Comparison of ENCODE assay signal across 16 cellular contexts in genomic region chr7:106348231-106348630, GRCh38.
DNase-seq lines count a peak whose midpoint lies in the region; ATAC-seq lines count a peak whose summit lies in the region.
"Had no signal": no experiment of that assay in that cellular context is flagged by ENCODE, and none has a peak within 500 bp of the region (broad histone marks: within the 10 kb centered on the region; RNA-seq: fewer than 3 reads in every experiment).

No MANE protein-coding gene starts in this region.

- peaks cover 19% of the 10 kb centered on the region for H3K36me3 Mint-ChIP-seq in T-helper 1 cell treated with Interleukin-12 subunit alpha and Interleukin-12 subunit beta and Interleukin-4 antibody, amounts not matched to agents 30 μg/mL and 1 μg/mL, for 36 hours (ENCODE audit: low read depth)
- peaks cover 19% of the 10 kb centered on the region for H3K36me3 Mint-ChIP-seq in activated naive CD4-positive, alpha-beta T cell treated with anti-CD3 and anti-CD28 coated beads, Interleukin-2, amount 50 U/mL, for 24 hours
- peaks cover 6% of the 10 kb centered on the region for H3K36me3 Mint-ChIP-seq in activated naive CD4-positive, alpha-beta T cell treated with anti-CD3 and anti-CD28 coated beads, Interleukin-2, amount 10 ng/mL, durations not matched to agents 7 days and 5 days
- peaks cover 37% of the 10 kb centered on the region for H3K36me3 Mint-ChIP-seq in activated T-helper 1 cell treated with anti-CD3 and anti-CD28 coated beads, Interleukin-12 subunit alpha, Interleukin-12 subunit beta, Interleukin-2, Interleukin-4 antibody, amounts not matched to agents 30 ng/mL and 10 ng/mL and 1 ng/mL, durations not matched to agents 14 hours and 24 hours and 36 hours (ENCODE audit: low read depth)
- H3K36me3 Mint-ChIP-seq in stimulated activated effector memory CD8-positive, alpha-beta T cell treated with anti-CD3 and anti-CD28 coated beads, Interleukin-12 subunit alpha, Interleukin-12 subunit beta, amount 100 ng/mL, for 72 hours, result peaks cover 15% of the 10 kb centered on the region

- H3K27ac Mint-ChIP-seq in T-helper 1 cell treated with Interleukin-12 subunit alpha and Interleukin-12 subunit beta and Interleukin-4 antibody, amounts not matched to agents 30 μg/mL and 1 μg/mL, for 36 hours, result peak overlapping the region; percentile 95
- peak overlapping the region; percentile 65 for H3K27ac Mint-ChIP-seq in activated naive CD4-positive, alpha-beta T cell treated with anti-CD3 and anti-CD28 coated beads, Interleukin-2, amount 50 U/mL, for 24 hours
- H3K27ac Mint-ChIP-seq in activated naive CD4-positive, alpha-beta T cell treated with anti-CD3 and anti-CD28 coated beads, Interleukin-2, amount 10 ng/mL, durations not matched to agents 7 days and 5 days, result no peak overlapping the region
- H3K27ac Mint-ChIP-seq in activated T-helper 1 cell treated with anti-CD3 and anti-CD28 coated beads, Interleukin-12 subunit alpha, Interleukin-12 subunit beta, Interleukin-2, Interleukin-4 antibody, amounts not matched to agents 30 ng/mL and 10 ng/mL and 1 ng/mL, durations not matched to agents 14 hours and 24 hours and 36 hours, result peak overlapping the region; percentile 99
- H3K27ac Mint-ChIP-seq in stimulated activated effector memory CD8-positive, alpha-beta T cell treated with anti-CD3 and anti-CD28 coated beads, Interleukin-12 subunit alpha, Interleukin-12 subunit beta, amount 100 ng/mL, for 72 hours, result peak overlapping the region; percentile 98
- H3K27ac Mint-ChIP-seq: B cell had no signal

- DNase-seq in T-helper 1 cell, result no peak
- no peak for DNase-seq in activated naive CD4-positive, alpha-beta T cell treated with anti-CD3 and anti-CD28 coated beads, Interleukin-2, amount 10 ng/mL, durations not matched to agents 7 days and 5 days
- no peak for DNase-seq in activated T-helper 1 cell treated with anti-CD3 and anti-CD28 coated beads, Interleukin-12 subunit alpha, Interleukin-12 subunit beta, Interleukin-2, Interleukin-4 antibody, amounts not matched to agents 30 ng/mL and 10 ng/mL and 1 ng/mL, durations not matched to agents 14 hours and 24 hours and 36 hours (ENCODE audit: low spot score)
- no peak for DNase-seq in stimulated activated effector memory CD8-positive, alpha-beta T cell treated with anti-CD3 and anti-CD28 coated beads, Interleukin-12 subunit alpha, Interleukin-12 subunit beta, amount 100 ng/mL, for 72 hours (ENCODE audit: low spot score in 2 of 2)
- DNase-seq: CD4-positive, alpha-beta memory T cell; DMS79; NCI-H1048; NCI-H146; NCI-H2081; NCI-H774; PC-3 had no signal

- H3K4me1 Mint-ChIP-seq in T-helper 1 cell treated with Interleukin-12 subunit alpha and Interleukin-12 subunit beta and Interleukin-4 antibody, amounts not matched to agents 30 μg/mL and 1 μg/mL, for 36 hours (ENCODE audit: low read depth), result peaks cover 36% of the 10 kb centered on the region
- H3K4me1 Mint-ChIP-seq in activated naive CD4-positive, alpha-beta T cell treated with anti-CD3 and anti-CD28 coated beads, Interleukin-2, amount 50 U/mL, for 24 hours, result peaks cover 57% of the 10 kb centered on the region
- peaks cover 33% of the 10 kb centered on the region for H3K4me1 Mint-ChIP-seq in activated naive CD4-positive, alpha-beta T cell treated with anti-CD3 and anti-CD28 coated beads, Interleukin-2, amount 10 ng/mL, durations not matched to agents 7 days and 5 days
- H3K4me1 Mint-ChIP-seq in activated T-helper 1 cell treated with anti-CD3 and anti-CD28 coated beads, Interleukin-12 subunit alpha, Interleukin-12 subunit beta, Interleukin-2, Interleukin-4 antibody, amounts not matched to agents 30 ng/mL and 10 ng/mL and 1 ng/mL, durations not matched to agents 14 hours and 24 hours and 36 hours (ENCODE audit: low read depth), result peaks cover 53% of the 10 kb centered on the region
- peaks cover 49% of the 10 kb centered on the region for H3K4me1 Mint-ChIP-seq in stimulated activated effector memory CD8-positive, alpha-beta T cell treated with anti-CD3 and anti-CD28 coated beads, Interleukin-12 subunit alpha, Interleukin-12 subunit beta, amount 100 ng/mL, for 72 hours

- CTCF ChIA-PET in activated naive CD4-positive, alpha-beta T cell treated with anti-CD3 and anti-CD28 coated beads, Interleukin-2, amount 10 ng/mL, durations not matched to agents 7 days and 5 days (lab: Charles Lee), result no interaction called here

- no peaks in the 10 kb centered on the region for H3K27me3 Mint-ChIP-seq in T-helper 1 cell treated with Interleukin-12 subunit alpha and Interleukin-12 subunit beta and Interleukin-4 antibody, amounts not matched to agents 30 μg/mL and 1 μg/mL, for 36 hours (ENCODE audit: low read depth)
- peaks cover under 1% of the 10 kb centered on the region for H3K27me3 Mint-ChIP-seq in activated naive CD4-positive, alpha-beta T cell treated with anti-CD3 and anti-CD28 coated beads, Interleukin-2, amount 50 U/mL, for 24 hours
- peaks cover 14% of the 10 kb centered on the region for H3K27me3 Mint-ChIP-seq in activated naive CD4-positive, alpha-beta T cell treated with anti-CD3 and anti-CD28 coated beads, Interleukin-2, amount 10 ng/mL, durations not matched to agents 7 days and 5 days
- peaks cover 1% of the 10 kb centered on the region for H3K27me3 Mint-ChIP-seq in activated T-helper 1 cell treated with anti-CD3 and anti-CD28 coated beads, Interleukin-12 subunit alpha, Interleukin-12 subunit beta, Interleukin-2, Interleukin-4 antibody, amounts not matched to agents 30 ng/mL and 10 ng/mL and 1 ng/mL, durations not matched to agents 14 hours and 24 hours and 36 hours (ENCODE audit: insufficient read depth)

- intact Hi-C loops in activated T-helper 1 cell treated with anti-CD3 and anti-CD28 coated beads, Interleukin-12 subunit alpha, Interleukin-12 subunit beta, Interleukin-2, Interleukin-4 antibody, amounts not matched to agents 30 ng/mL and 10 ng/mL and 1 ng/mL, durations not matched to agents 14 hours and 24 hours and 36 hours (cut with micrococcal nuclease), result loop anchor here (5.0 kb wide), 1 partner anchor 1401 kb away; no protein-coding TSS in a partner anchor

- no peak for ATAC-seq in stimulated activated effector memory CD8-positive, alpha-beta T cell treated with anti-CD3 and anti-CD28 coated beads, Interleukin-12 subunit alpha, Interleukin-12 subunit beta, amount 100 ng/mL, for 72 hours
- no peak for ATAC-seq in GM21786 (IDR thresholded peaks at IDR 0.05; ENCODE audit: unreplicated experiment)
- no peak for ATAC-seq in GM18858 (IDR thresholded peaks at IDR 0.05; ENCODE audit: unreplicated experiment)
- ATAC-seq: PC-3 had no signal

- no peak overlapping the region for H3K4me3 Mint-ChIP-seq in T-helper 1 cell treated with Interleukin-12 subunit alpha and Interleukin-12 subunit beta and Interleukin-4 antibody, amounts not matched to agents 30 μg/mL and 1 μg/mL, for 36 hours
- H3K4me3 Mint-ChIP-seq in activated naive CD4-positive, alpha-beta T cell treated with anti-CD3 and anti-CD28 coated beads, Interleukin-2, amount 50 U/mL, for 24 hours, result peak overlapping the region; percentile 59
- H3K4me3 Mint-ChIP-seq in activated naive CD4-positive, alpha-beta T cell treated with anti-CD3 and anti-CD28 coated beads, Interleukin-2, amount 10 ng/mL, durations not matched to agents 7 days and 5 days, result no peak overlapping the region
- H3K4me3 Mint-ChIP-seq in activated T-helper 1 cell treated with anti-CD3 and anti-CD28 coated beads, Interleukin-12 subunit alpha, Interleukin-12 subunit beta, Interleukin-2, Interleukin-4 antibody, amounts not matched to agents 30 ng/mL and 10 ng/mL and 1 ng/mL, durations not matched to agents 14 hours and 24 hours and 36 hours, result peak overlapping the region; percentile 63
- no peak overlapping the region for H3K4me3 Mint-ChIP-seq in stimulated activated effector memory CD8-positive, alpha-beta T cell treated with anti-CD3 and anti-CD28 coated beads, Interleukin-12 subunit alpha, Interleukin-12 subunit beta, amount 100 ng/mL, for 72 hours
- H3K4me3 Mint-ChIP-seq: B cell had no signal

- peaks cover 32% of the 10 kb centered on the region for H3K9me3 Mint-ChIP-seq in T-helper 1 cell treated with Interleukin-12 subunit alpha and Interleukin-12 subunit beta and Interleukin-4 antibody, amounts not matched to agents 30 μg/mL and 1 μg/mL, for 36 hours
- peaks cover 32% of the 10 kb centered on the region for H3K9me3 Mint-ChIP-seq in activated naive CD4-positive, alpha-beta T cell treated with anti-CD3 and anti-CD28 coated beads, Interleukin-2, amount 50 U/mL, for 24 hours
- peaks cover 18% of the 10 kb centered on the region for H3K9me3 Mint-ChIP-seq in activated naive CD4-positive, alpha-beta T cell treated with anti-CD3 and anti-CD28 coated beads, Interleukin-2, amount 10 ng/mL, durations not matched to agents 7 days and 5 days
- H3K9me3 Mint-ChIP-seq in activated T-helper 1 cell treated with anti-CD3 and anti-CD28 coated beads, Interleukin-12 subunit alpha, Interleukin-12 subunit beta, Interleukin-2, Interleukin-4 antibody, amounts not matched to agents 30 ng/mL and 10 ng/mL and 1 ng/mL, durations not matched to agents 14 hours and 24 hours and 36 hours, result peaks cover 40% of the 10 kb centered on the region
- peaks cover 18% of the 10 kb centered on the region for H3K9me3 Mint-ChIP-seq in stimulated activated effector memory CD8-positive, alpha-beta T cell treated with anti-CD3 and anti-CD28 coated beads, Interleukin-12 subunit alpha, Interleukin-12 subunit beta, amount 100 ng/mL, for 72 hours

Comparison
In these comparisons a context has a peak if more than half of its experiments do, and no peak if none do; other contexts are left out.
1. H3K4me3 Mint-ChIP-seq: peak in activated naive CD4-positive, alpha-beta T cell treated with anti-CD3 and anti-CD28 coated beads, Interleukin-2, amount 50 U/mL, for 24 hours (single experiment) and activated T-helper 1 cell treated with anti-CD3 and anti-CD28 coated beads, Interleukin-12 subunit alpha, Interleukin-12 subunit beta, Interleukin-2, Interleukin-4 antibody, amounts not matched to agents 30 ng/mL and 10 ng/mL and 1 ng/mL, durations not matched to agents 14 hours and 24 hours and 36 hours (single experiment); none in T-helper 1 cell treated with Interleukin-12 subunit alpha and Interleukin-12 subunit beta and Interleukin-4 antibody, amounts not matched to agents 30 μg/mL and 1 μg/mL, for 36 hours (single experiment), activated naive CD4-positive, alpha-beta T cell treated with anti-CD3 and anti-CD28 coated beads, Interleukin-2, amount 10 ng/mL, durations not matched to agents 7 days and 5 days (single experiment) and stimulated activated effector memory CD8-positive, alpha-beta T cell treated with anti-CD3 and anti-CD28 coated beads, Interleukin-12 subunit alpha, Interleukin-12 subunit beta, amount 100 ng/mL, for 72 hours (single experiment).